Comparison of ENCODE assay signal across 8 cellular contexts in the genomic region with DNA sequence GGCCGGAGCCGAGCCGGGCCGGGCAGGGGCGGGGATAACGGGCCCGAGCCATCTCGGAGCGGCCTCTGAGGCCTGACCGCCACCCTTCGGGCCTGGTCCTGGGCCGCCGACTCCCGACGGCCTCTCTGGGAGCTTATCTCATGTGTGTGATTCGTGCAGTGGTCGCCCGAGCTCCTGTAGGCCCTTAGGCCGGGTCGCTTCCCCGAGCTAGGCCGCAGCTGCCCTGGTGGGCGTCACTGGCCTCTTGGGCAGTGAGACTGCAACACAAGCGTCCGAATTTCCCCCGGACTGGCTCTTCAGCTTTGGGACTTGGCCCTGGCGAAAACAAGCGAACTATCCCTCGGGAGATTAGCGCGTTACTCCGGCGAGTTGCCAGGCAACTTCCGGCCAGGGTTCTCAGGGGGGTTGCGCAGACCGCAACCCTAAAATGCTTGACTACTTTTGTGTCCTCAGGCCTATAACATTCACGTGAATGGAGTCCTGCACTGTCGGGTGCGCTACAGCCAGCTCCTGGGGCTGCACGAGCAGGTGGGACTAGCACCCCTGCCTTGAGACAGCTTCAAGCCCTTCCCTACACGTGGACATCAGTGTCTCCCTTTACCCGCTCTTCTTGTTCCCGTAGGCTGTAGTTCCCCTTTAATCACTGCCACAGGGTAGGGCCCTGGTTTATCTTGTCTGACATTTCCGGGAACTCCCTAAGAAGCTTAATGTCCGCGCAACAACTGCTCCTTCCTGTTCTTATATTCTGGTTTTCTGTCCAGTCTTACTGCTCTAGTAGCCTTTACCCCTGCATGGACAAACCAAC. TPM values are rescaled to one million over a fixed set of nuclear protein-coding genes. Genes with fewer than 3 reads are reported as not detected.
DNase-seq lines count a peak whose midpoint lies in the region; ATAC-seq, FAIRE-seq and TF ChIP-seq lines count a peak whose summit lies in the region.

No MANE protein-coding gene starts in this region.

- H3K36me3 Mint-ChIP-seq in type B pancreatic cell: peaks cover 27% of the 10 kb centered on the region

- CTCF ChIA-PET in endothelial cell of umbilical vein (lab: Charles Lee): interaction anchor here (0.7 to 1.4 kb wide), 2 partner anchors 9 to 20 kb away, joined by 3 to 4 read pairs; partner anchors contain the start of gene ZNF513

- H3K27ac Mint-ChIP-seq in type B pancreatic cell: peak overlapping the region; percentile 99

- peak overlapping the region; percentile 92 for H3K4me2 ChIP-seq in endothelial cell of umbilical vein (ENCODE audit: insufficient read depth, low read length)

- H3K36me3 ChIP-seq in endothelial cell of umbilical vein (ENCODE audit: control insufficient read depth in 2 of 2, extremely low read depth in 1 of 2, insufficient read depth in 2 of 2, low read length in 2 of 2) (peaks cover 13 to 41% of the 10 kb centered on the region in 2 experiments), mucosa of rectum (ENCODE audit: control insufficient read depth in 2 of 2, insufficient read depth in 2 of 2, low read length in 2 of 2) (peaks cover 55 to 56% of the 10 kb centered on the region in 2 donors)

- peak overlapping the region; percentile 65 to 86 (median 78) for H3K4me3 ChIP-seq in endothelial cell of umbilical vein (replicated peaks in 1 of 3; ENCODE audit: insufficient read depth in 1 of 3, low read depth in 1 of 3, low read length in 3 of 3)
- peak overlapping the region; percentile 94 to 96 for H3K4me3 ChIP-seq in mucosa of rectum (ENCODE audit: low read length in 2 of 2)

- FAIRE-seq in endothelial cell of umbilical vein (lab: Jason Lieb, UNC): no peak

- no peaks in the 10 kb centered on the region for H3K9me1 ChIP-seq in endothelial cell of umbilical vein (replicated peaks; ENCODE audit: control insufficient read depth, extremely low read depth, insufficient read depth, low read length)

- dilution Hi-C loops in endothelial cell of umbilical vein (cut with MboI; ENCODE audit: extremely low pct_ligation_motif_present, low sequenced_read_pairs): no loop called here

- H3K9me3 ChIP-seq in endothelial cell of umbilical vein (replicated peaks; ENCODE audit: control insufficient read depth, insufficient read depth, low read length) (no peaks in the 10 kb centered on the region), mucosa of rectum (ENCODE audit: control insufficient read depth in 2 of 2, low read length in 2 of 2) (no peaks in the 10 kb centered on the region)

- peaks cover 26% of the 10 kb centered on the region for H3K4me1 Mint-ChIP-seq in type B pancreatic cell (ENCODE audit: unreplicated experiment)

- TF ChIP-seq POLR2A in GM10847 (IDR thresholded peaks at IDR 0.05; ENCODE audit: extremely low read depth, insufficient read length) (peak; percentile 32), endothelial cell of umbilical vein (IDR thresholded peaks at IDR 0.05; ENCODE audit: low read depth, low read length) (peak; percentile 39)

- POLR2A ChIA-PET in endothelial cell of umbilical vein (lab: Charles Lee): no interaction called here

- H3K27me3 Mint-ChIP-seq in type B pancreatic cell: no peaks in the 10 kb centered on the region

- peak overlapping the region; percentile 49 for H2AFZ ChIP-seq in endothelial cell of umbilical vein (ENCODE audit: low read depth, low read length)

- peaks cover 30% of the 10 kb centered on the region for H3K79me2 ChIP-seq in endothelial cell of umbilical vein (ENCODE audit: control insufficient read depth, insufficient read depth, low read length)

- H3K4me1 ChIP-seq in endothelial cell of umbilical vein (ENCODE audit: control insufficient read depth, extremely low read depth, insufficient read depth, low read length) (peaks cover 14% of the 10 kb centered on the region), mucosa of rectum (ENCODE audit: control insufficient read depth in 2 of 2, insufficient read depth in 2 of 2, low read length in 2 of 2) (peaks cover 29 to 31% of the 10 kb centered on the region in 2 donors)

- H3K27me3 ChIP-seq in endothelial cell of umbilical vein (ENCODE audit: control insufficient read depth in 2 of 2, insufficient read depth in 2 of 2, low read length in 2 of 2): no peaks in the 10 kb centered on the region
- H3K27me3 ChIP-seq in mucosa of rectum (ENCODE audit: control insufficient read depth in 2 of 2, insufficient read depth in 2 of 2, low read length in 2 of 2): no peaks in the 10 kb centered on the region

- peak; percentile 21 for DNase-seq in KG1 (lab: John Stamatoyannopoulos, UW)
- DNase-seq in endothelial cell of umbilical vein (ENCODE audit: low read depth, low spot score): peak; percentile 46
- no peak for DNase-seq in type B pancreatic cell (ENCODE audit: extremely low spot score, unreplicated experiment)
- DNase-seq in NCI-H2107 treated with DMSO at 0.1 percent for 48 hours (lab: John Stamatoyannopoulos, UW; ENCODE audit: unreplicated experiment): no peak

- H4K20me1 ChIP-seq in endothelial cell of umbilical vein (replicated peaks; ENCODE audit: control insufficient read depth, extremely low read depth, insufficient read depth, low read length): no peaks in the 10 kb centered on the region

- H3K27ac ChIP-seq in VCaP (peak overlapping the region; percentile 93), endothelial cell of umbilical vein (ENCODE audit: insufficient read depth, low read depth, low read length) (peak overlapping the region; percentile 50), mucosa of rectum (ENCODE audit: low read depth in 2 of 2, low read length in 2 of 2) (peak overlapping the region; percentile 81 to 90)

- intact Hi-C loops in endothelial cell of umbilical vein (cut with micrococcal nuclease): loop anchor here (1.0 to 5.0 kb wide), 6 partner anchors 9 to 159 kb away; partner anchors contain the start of genes ATRAID, GTF3C2, IFT172 and MPV17

- H3K9me3 Mint-ChIP-seq in type B pancreatic cell: no peaks in the 10 kb centered on the region

- peak overlapping the region; percentile 96 for H3K4me3 Mint-ChIP-seq in type B pancreatic cell

- TF ChIP-seq CTCF in VCaP (conservative IDR thresholded peaks at IDR 0.05) (no peak), endothelial cell of umbilical vein (IDR thresholded peaks at IDR 0.05; ENCODE audit: extremely low read depth in 1 of 2, insufficient read depth in 1 of 2, low read depth in 1 of 2, low read length in 2 of 2) (no peak), type B pancreatic cell (conservative IDR thresholded peaks at IDR 0.05) (no peak)

- H3K9ac ChIP-seq in endothelial cell of umbilical vein (replicated peaks; ENCODE audit: extremely low read depth, insufficient read depth, low read length) (peak overlapping the region; percentile 90), mucosa of rectum (ENCODE audit: low read depth in 1 of 2, low read length in 2 of 2) (peak overlapping the region; percentile 85 to 97)

- no TSS peak for BruUV-seq in endothelial cell of umbilical vein (replicated peaks; lab: Mats Ljungman, UMichigan)

- ATAC-seq in GM21717 (IDR thresholded peaks at IDR 0.05; ENCODE audit: unreplicated experiment): peak; percentile 29

RNA-seq across cellular contexts. Expression of gene SNX17, which starts 0.6 kb away (rescaled TPM):
- 86.5 and 103 TPM in 2 replicates for total RNA-seq in endothelial cell of umbilical vein
- 127 and 130 TPM in 2 replicates for polyA plus RNA-seq in endothelial cell of umbilical vein
- 95.0 and 98.8 TPM in 2 replicates for polyA plus RNA-seq in endothelial cell of umbilical vein (2011; cell fraction: cytosol; rRNA removed)
- polyA plus RNA-seq in endothelial cell of umbilical vein (2011; cell fraction: nucleus; rRNA removed): 106 and 110 TPM in 2 replicates
- polyA plus RNA-seq in endothelial cell of umbilical vein (2012): 85.5 TPM in 2 replicates
- polyA minus RNA-seq in endothelial cell of umbilical vein: 88.2 and 91.9 TPM in 2 replicates
- 37.5 TPM for polyA minus RNA-seq in endothelial cell of umbilical vein (2011; cell fraction: cytosol; rRNA and poly(A)+ RNA removed)
- polyA minus RNA-seq in endothelial cell of umbilical vein (2011; cell fraction: nucleus; rRNA and poly(A)+ RNA removed): 52.5 and 74.9 TPM in 2 replicates
- 74.7 and 94.3 TPM in 2 replicates for total RNA-seq in type B pancreatic cell (ENCODE audit: low replicate concordance)

RNA-seq across cellular contexts. Expression of gene EIF2B4, which starts 0.9 kb away (rescaled TPM):
- 43.7 and 48.9 TPM in 2 replicates for total RNA-seq in endothelial cell of umbilical vein
- polyA plus RNA-seq in endothelial cell of umbilical vein: 63.2 and 66.5 TPM in 2 replicates
- polyA plus RNA-seq in endothelial cell of umbilical vein (2011; cell fraction: cytosol; rRNA removed): 31.3 and 39.8 TPM in 2 replicates
- polyA plus RNA-seq in endothelial cell of umbilical vein (2011; cell fraction: nucleus; rRNA removed): 112 and 122 TPM in 2 replicates
- 69.5 and 74.6 TPM in 2 replicates for polyA plus RNA-seq in endothelial cell of umbilical vein (2012)
- 85.5 and 86.7 TPM in 2 replicates for polyA minus RNA-seq in endothelial cell of umbilical vein
- polyA minus RNA-seq in endothelial cell of umbilical vein (2011; cell fraction: cytosol; rRNA and poly(A)+ RNA removed): 31.0 TPM
- 19.4 and 25.0 TPM in 2 replicates for polyA minus RNA-seq in endothelial cell of umbilical vein (2011; cell fraction: nucleus; rRNA and poly(A)+ RNA removed)
- 43.9 and 56.0 TPM in 2 replicates for total RNA-seq in type B pancreatic cell (ENCODE audit: low replicate concordance)

RNA-seq across cellular contexts. Expression of gene ZNF513, which starts 9.5 kb away (rescaled TPM):
- total RNA-seq in endothelial cell of umbilical vein (19.0 and 20.7 TPM in 2 replicates), type B pancreatic cell (ENCODE audit: low replicate concordance) (25.3 and 25.9 TPM in 2 replicates)
- 30.6 and 43.2 TPM in 2 replicates for polyA plus RNA-seq in endothelial cell of umbilical vein
- 14.8 and 23.3 TPM in 2 replicates for polyA plus RNA-seq in endothelial cell of umbilical vein (2011; cell fraction: cytosol; rRNA removed)
- 56.9 and 60.4 TPM in 2 replicates for polyA plus RNA-seq in endothelial cell of umbilical vein (2011; cell fraction: nucleus; rRNA removed)
- 12.0 and 16.3 TPM in 2 replicates for polyA plus RNA-seq in endothelial cell of umbilical vein (2012)
- 8.2 and 10.5 TPM in 2 replicates for polyA minus RNA-seq in endothelial cell of umbilical vein
- 4.0 TPM for polyA minus RNA-seq in endothelial cell of umbilical vein (2011; cell fraction: cytosol; rRNA and poly(A)+ RNA removed)
- 9.5 and 13.0 TPM in 2 replicates for polyA minus RNA-seq in endothelial cell of umbilical vein (2011; cell fraction: nucleus; rRNA and poly(A)+ RNA removed)

RNA-seq across cellular contexts. Expression of gene GTF3C2, which starts 14.5 kb away (rescaled TPM):
- total RNA-seq in endothelial cell of umbilical vein: 57.4 and 63.2 TPM in 2 replicates
- polyA plus RNA-seq in endothelial cell of umbilical vein: 59.7 and 68.3 TPM in 2 replicates
- 43.4 and 47.8 TPM in 2 replicates for polyA plus RNA-seq in endothelial cell of umbilical vein (2011; cell fraction: cytosol; rRNA removed)
- 161 and 188 TPM in 2 replicates for polyA plus RNA-seq in endothelial cell of umbilical vein (2011; cell fraction: nucleus; rRNA removed)
- polyA plus RNA-seq in endothelial cell of umbilical vein (2012): 50.4 and 61.9 TPM in 2 replicates
- 90.4 and 101 TPM in 2 replicates for polyA minus RNA-seq in endothelial cell of umbilical vein
- polyA minus RNA-seq in endothelial cell of umbilical vein (2011; cell fraction: cytosol; rRNA and poly(A)+ RNA removed): 50.4 TPM
- 62.7 and 91.9 TPM in 2 replicates for polyA minus RNA-seq in endothelial cell of umbilical vein (2011; cell fraction: nucleus; rRNA and poly(A)+ RNA removed)
- 74.2 and 76.5 TPM in 2 replicates for total RNA-seq in type B pancreatic cell (ENCODE audit: low replicate concordance)

RNA-seq across cellular contexts. Expression of gene PPM1G, which starts 38.4 kb away (rescaled TPM):
- total RNA-seq in endothelial cell of umbilical vein (131 and 135 TPM in 2 replicates), type B pancreatic cell (ENCODE audit: low replicate concordance) (80.4 and 95.3 TPM in 2 replicates)
- 38.3 and 48.1 TPM in 2 replicates for polyA plus RNA-seq in endothelial cell of umbilical vein
- polyA plus RNA-seq in endothelial cell of umbilical vein (2011; cell fraction: cytosol; rRNA removed): 75.3 and 86.4 TPM in 2 replicates
- 52.3 and 61.0 TPM in 2 replicates for polyA plus RNA-seq in endothelial cell of umbilical vein (2011; cell fraction: nucleus; rRNA removed)
- 143 and 171 TPM in 2 replicates for polyA plus RNA-seq in endothelial cell of umbilical vein (2012)
- 73.8 and 75.0 TPM in 2 replicates for polyA minus RNA-seq in endothelial cell of umbilical vein
- polyA minus RNA-seq in endothelial cell of umbilical vein (2011; cell fraction: cytosol; rRNA and poly(A)+ RNA removed): 103 TPM
- 17.1 and 18.1 TPM in 2 replicates for polyA minus RNA-seq in endothelial cell of umbilical vein (2011; cell fraction: nucleus; rRNA and poly(A)+ RNA removed)

Comparison
In these comparisons a context has a peak if more than half of its experiments do, and no peak if none do; other contexts are left out.
1. DNase-seq: peak in KG1 (single experiment) and endothelial cell of umbilical vein (single experiment); none in type B pancreatic cell (single experiment) and NCI-H2107 treated with DMSO at 0.1 percent for 48 hours (single experiment).
2. Peak in every context shown above with its lines, with median percentiles within 50 percentile points of each other: H3K27ac ChIP-seq.